In the genomic region with DNA sequence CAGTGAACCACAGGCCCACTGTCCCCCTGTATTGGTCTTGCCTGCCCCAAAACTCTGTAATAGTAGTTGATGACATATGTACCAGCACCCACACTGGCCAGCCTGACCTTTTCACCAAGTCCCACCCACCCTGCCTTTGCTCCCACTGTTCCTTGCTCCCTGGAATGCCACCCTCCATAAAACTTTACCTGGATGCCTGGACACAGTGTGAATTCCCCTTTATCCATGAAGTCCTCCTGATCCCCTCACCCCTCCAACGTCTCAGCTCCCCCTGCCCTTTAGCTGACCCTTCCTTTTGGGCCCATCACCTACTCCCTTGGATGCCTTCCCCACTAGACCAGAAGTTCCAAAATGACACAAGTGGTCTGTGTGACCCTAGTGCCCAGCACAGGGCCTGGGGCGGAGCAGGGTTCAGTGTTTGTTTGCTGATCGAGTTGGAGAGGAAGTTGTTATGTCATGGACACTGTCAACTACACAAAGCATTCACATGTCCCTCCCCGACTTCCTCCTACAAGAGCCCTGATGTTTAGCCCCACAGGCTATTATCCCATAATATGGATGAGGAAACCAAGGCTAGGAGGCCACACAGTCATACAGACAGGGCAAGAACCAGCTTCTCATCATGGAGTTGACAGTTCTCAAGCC, we compare ENCODE assay signal across 17 cellular contexts. TPM values are rescaled to one million over a fixed set of nuclear protein-coding genes. Genes with fewer than 3 reads are reported as not detected.
DNase-seq lines count a peak whose midpoint lies in the region; ATAC-seq and TF ChIP-seq lines count a peak whose summit lies in the region.
"Had no signal": no experiment of that assay in that cellular context is flagged by ENCODE, and none has a peak within 500 bp of the region (broad histone marks: within the 10 kb centered on the region; RNA-seq: fewer than 3 reads in every experiment).

No MANE protein-coding gene starts in this region.

- intact Hi-C loops in cardiac septum (cut with DNase I) (no loop called here), left cardiac atrium (cut with DNase I) (no loop called here), colonic mucosa (cut with DNase I) (no loop called here), heart right ventricle (cut with DNase I) (no loop called here)

- 70% methylated on average over 4 of the region's 4 CpGs for WGBS in hepatocyte (ENCODE audit: low lambda C conversion rate, missing lambda C conversion rate)
- 69 to 74% methylated on average over 4 of the region's 4 CpGs for WGBS in heart right ventricle, 2 donors

- no peaks in the 10 kb centered on the region for H3K27me3 ChIP-seq in colonic mucosa
- no peaks in the 10 kb centered on the region for H3K27me3 ChIP-seq in hepatocyte
- peaks cover 0 to 18% (median 0%) of the 10 kb centered on the region in 7 donors for H3K27me3 ChIP-seq in heart right ventricle

- no peak overlapping the region for H2AFZ ChIP-seq in hepatocyte
- H2AFZ ChIP-seq: GM23338 had no signal

- H3K79me2 ChIP-seq in hepatocyte: no peaks in the 10 kb centered on the region

- H3K4me3 ChIP-seq in colonic mucosa (no peak overlapping the region), hepatocyte (no peak overlapping the region), heart right ventricle (no peak overlapping the region)
- H3K4me3 ChIP-seq: GM23338, K562 had no signal

- H3K9ac ChIP-seq in colonic mucosa (ENCODE audit: low read depth in 2 of 2, low read length in 2 of 2): no peak overlapping the region

- no peak for TF ChIP-seq CTCF in colonic mucosa (IDR thresholded peaks at IDR 0.05)
- TF ChIP-seq CTCF in hepatocyte (IDR thresholded peaks at IDR 0.05; ENCODE audit: poor library complexity): no peak
- TF ChIP-seq CTCF in heart right ventricle (IDR thresholded peaks at IDR 0.05): no peak

- ATAC-seq in left cardiac atrium (no peak), heart right ventricle (no peak)
- no peak for ATAC-seq in activated T-cell treated with anti-CD3 and anti-CD28 coated beads, Interleukin-2, amount 50 U/mL, for 72 hours (replicated peaks in 1 of 2)
- ATAC-seq: GM23338, K562, Panc1, Right ventricle myocardium inferior had no signal

- H3K27ac Mint-ChIP-seq in activated T-cell treated with anti-CD3 and anti-CD28 coated beads, Interleukin-2, amount 50 U/mL, for 72 hours: no peak overlapping the region
- H3K27ac Mint-ChIP-seq: GM23338 had no signal

- DNase-seq in cardiac septum (ENCODE audit: low spot score): peak; percentile 29
- DNase-seq in left cardiac atrium: no peak
- peak; percentile 19 for DNase-seq in colonic mucosa
- DNase-seq in mesenteric fat pad (ENCODE audit: low spot score): peak; percentile 71
- no peak for DNase-seq in hepatocyte (ENCODE audit: low spot score)
- DNase-seq in activated T-cell treated with anti-CD3 and anti-CD28 coated beads, Interleukin-2, amount 50 U/mL, for 72 hours: no peak
- no peak for DNase-seq in NCI-H446 treated with DMSO at 0.1 percent for 48 hours (lab: John Stamatoyannopoulos, UW)
- DNase-seq in heart right ventricle: no peak
- DNase-seq: GF-D8, NCI-H1105 treated with DMSO at 0.1 percent for 48 hours, NCI-H187 treated with DMSO at 0.1 percent for 48 hours, NCI-H2171 treated with DMSO at 0.1 percent for 48 hours, NCI-H510A had no signal

- H3K9me3 ChIP-seq in colonic mucosa: no peaks in the 10 kb centered on the region
- H3K9me3 ChIP-seq in hepatocyte (ENCODE audit: low read depth): no peaks in the 10 kb centered on the region
- peaks cover 0 to 5% (median 0%) of the 10 kb centered on the region in 11 donors for H3K9me3 ChIP-seq in heart right ventricle

- no peaks in the 10 kb centered on the region for H3K36me3 Mint-ChIP-seq in activated T-cell treated with anti-CD3 and anti-CD28 coated beads, Interleukin-2, amount 50 U/mL, for 72 hours (ENCODE audit: insufficient read depth in 2 of 2)

- no peak overlapping the region for H3K4me2 ChIP-seq in hepatocyte
- H3K4me2 ChIP-seq: GM23338 had no signal

- H3K27me3 Mint-ChIP-seq in activated T-cell treated with anti-CD3 and anti-CD28 coated beads, Interleukin-2, amount 50 U/mL, for 72 hours (ENCODE audit: low read depth): peaks cover 17% of the 10 kb centered on the region

- H3K36me3 ChIP-seq in colonic mucosa: no peaks in the 10 kb centered on the region
- H3K36me3 ChIP-seq in hepatocyte (replicated peaks; ENCODE audit: insufficient read depth, low read depth): no peaks in the 10 kb centered on the region
- H3K36me3 ChIP-seq in heart right ventricle: no peaks in the 10 kb centered on the region

- no peaks in the 10 kb centered on the region for H3K4me1 Mint-ChIP-seq in activated T-cell treated with anti-CD3 and anti-CD28 coated beads, Interleukin-2, amount 50 U/mL, for 72 hours (ENCODE audit: low read depth)
- H3K4me1 Mint-ChIP-seq: GM23338 had no signal

- H3K4me1 ChIP-seq in colonic mucosa (no peaks in the 10 kb centered on the region), hepatocyte (ENCODE audit: insufficient read depth) (peaks cover 7% of the 10 kb centered on the region), heart right ventricle (peaks cover 0 to 20% (median 8%) of the 10 kb centered on the region in 9 donors)

- H3K27ac ChIP-seq in colonic mucosa: no peak overlapping the region
- H3K27ac ChIP-seq in hepatocyte: no peak overlapping the region
- no peak overlapping the region for H3K27ac ChIP-seq in heart right ventricle

- no peak overlapping the region for H3K4me3 Mint-ChIP-seq in activated T-cell treated with anti-CD3 and anti-CD28 coated beads, Interleukin-2, amount 50 U/mL, for 72 hours
- H3K4me3 Mint-ChIP-seq: GM23338 had no signal

- no peaks in the 10 kb centered on the region for H4K20me1 ChIP-seq in hepatocyte (ENCODE audit: insufficient read depth, poor library complexity, severe bottlenecking)

- no peaks in the 10 kb centered on the region for H3K9me2 ChIP-seq in hepatocyte (replicated peaks; ENCODE audit: insufficient read depth)

- H3K9me3 Mint-ChIP-seq in activated T-cell treated with anti-CD3 and anti-CD28 coated beads, Interleukin-2, amount 50 U/mL, for 72 hours: no peaks in the 10 kb centered on the region
- H3K9me3 Mint-ChIP-seq: GM23338 had no signal

RNA-seq across cellular contexts. Expression of a gene that starts 16.1 kb away (rescaled TPM):
- not detected for total RNA-seq in cardiac septum
- under 1 TPM; 0.21 to 0.39 TPM for total RNA-seq in left cardiac atrium
- 1 to 10 TPM; 1.5 to 5.7 TPM for total RNA-seq in colonic mucosa
- not detected for total RNA-seq in mesenteric fat pad
- total RNA-seq in hepatocyte: 713 and 736 TPM in 2 replicates
- polyA plus RNA-seq in hepatocyte: 664 and 833 TPM in 2 replicates
- not detected for total RNA-seq in activated T-cell treated with anti-CD3 and anti-CD28 coated beads, Interleukin-2, amount 50 U/mL, for 72 hours
- total RNA-seq in heart right ventricle: not detected
- under 1 TPM in 1 of 2 donors, not detected in 1; 0.01 TPM for polyA plus RNA-seq in heart right ventricle
- total RNA-seq: Right ventricle myocardium inferior had no signal
- polyA plus RNA-seq: K562 had no signal

RNA-seq across cellular contexts. Expression of a gene that starts 37.1 kb away (rescaled TPM):
- not detected for total RNA-seq in cardiac septum
- total RNA-seq in left cardiac atrium: under 1 TPM in 1 of 2 donors, not detected in 1; 0.09 TPM
- total RNA-seq in colonic mucosa: 10 to 100 TPM; 27.2 to 33.8 TPM
- total RNA-seq in mesenteric fat pad: 0.84 TPM
- 31.9 and 39.9 TPM in 2 replicates for total RNA-seq in hepatocyte
- polyA plus RNA-seq in hepatocyte: 96.5 and 97.3 TPM in 2 replicates
- total RNA-seq in activated T-cell treated with anti-CD3 and anti-CD28 coated beads, Interleukin-2, amount 50 U/mL, for 72 hours: not detected
- under 1 TPM in 2 of 10 donors, not detected in 8; 0.13 to 0.45 TPM for total RNA-seq in heart right ventricle
- not detected for polyA plus RNA-seq in heart right ventricle
- total RNA-seq: K562, Right ventricle myocardium inferior had no signal
- polyA plus RNA-seq: K562 had no signal

Comparison
In these comparisons a context has a peak if more than half of its experiments do, and no peak if none do; other contexts are left out.
1. DNase-seq: peak in cardiac septum (single experiment), colonic mucosa (single experiment) and mesenteric fat pad (single experiment); none in left cardiac atrium (single experiment), hepatocyte (single experiment), activated T-cell treated with anti-CD3 and anti-CD28 coated beads, Interleukin-2, amount 50 U/mL, for 72 hours (0 of 2), NCI-H446 treated with DMSO at 0.1 percent for 48 hours (single experiment) and heart right ventricle (0 of 2).
2. RNA of a gene that starts 16.1 kb away (total RNA-seq): 713 to 736 TPM in hepatocyte; 1.5 to 5.7 TPM in colonic mucosa, 0.21 to 0.39 TPM in left cardiac atrium, not detected in cardiac septum (single experiment), not detected in mesenteric fat pad (single experiment), not detected in activated T-cell treated with anti-CD3 and anti-CD28 coated beads, Interleukin-2, amount 50 U/mL, for 72 hours and not detected in heart right ventricle; every median in the first group is over 100 times any median in the second.
3. RNA of a gene that starts 37.1 kb away (total RNA-seq): 31.9 to 39.9 TPM in hepatocyte and 27.2 to 33.8 TPM in colonic mucosa; 0.84 TPM in mesenteric fat pad (single experiment), not detected in activated T-cell treated with anti-CD3 and anti-CD28 coated beads, Interleukin-2, amount 50 U/mL, for 72 hours, 0.09 TPM in left cardiac atrium, not detected in cardiac septum (single experiment) and 0.13 to 0.45 TPM in heart right ventricle; every median in the first group is over 10 times any median in the second.